In the genomic region with DNA sequence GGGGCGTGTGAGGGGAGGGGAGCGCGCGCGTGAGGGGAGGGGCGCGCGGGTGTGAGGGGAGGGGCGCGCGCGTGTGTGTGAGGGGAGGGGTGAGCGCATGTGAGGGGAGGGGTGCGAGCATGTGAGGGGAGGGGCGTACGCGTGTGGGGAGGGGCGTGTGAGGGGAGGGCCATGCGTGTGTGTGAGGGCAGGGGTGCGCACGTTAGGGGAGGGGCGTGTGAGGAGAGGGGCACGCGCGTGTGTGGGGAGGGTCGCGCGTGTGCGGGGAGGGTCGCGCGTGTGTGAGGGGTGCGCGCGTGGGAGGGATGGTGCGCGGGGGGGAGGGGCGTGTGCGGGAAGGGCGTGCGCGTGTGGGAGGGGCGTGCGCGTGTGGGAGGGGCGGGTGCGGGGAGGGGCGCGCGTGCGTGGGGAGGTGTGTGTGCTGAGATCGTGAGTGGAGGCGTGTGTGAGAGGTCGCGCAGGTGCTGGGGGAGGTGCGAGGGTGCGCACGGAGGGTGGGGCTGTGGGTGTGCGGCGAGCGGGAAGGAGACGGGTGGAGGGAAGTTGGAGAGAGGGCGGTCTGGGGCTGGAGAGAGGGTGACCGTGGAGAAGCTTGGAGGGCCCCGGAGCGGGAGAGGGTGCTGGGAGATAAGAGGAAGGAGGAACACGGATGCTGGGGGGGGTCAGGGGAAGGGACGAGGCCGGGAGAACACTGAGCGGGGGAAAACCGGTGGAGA, we compare ENCODE assay signal across 7 cellular contexts. TPM values are rescaled to one million over a fixed set of nuclear protein-coding genes. Genes with fewer than 3 reads are reported as not detected.
DNase-seq lines count a peak whose midpoint lies in the region; ATAC-seq and TF ChIP-seq lines count a peak whose summit lies in the region.

No MANE protein-coding gene starts in this region.

- peaks cover 35% of the 10 kb centered on the region for H3K4me1 Mint-ChIP-seq in activated CD4-positive, alpha-beta T cell treated with anti-CD3 and anti-CD28 coated beads, Interleukin-2, amount 10 ng/mL, durations not matched to agents 24 days and 14 days

- DNase-seq in GM10266 (ENCODE audit: extremely low spot score) (peak; percentile 90), NCI-H1092 treated with DMSO at 0.1 percent for 48 hours (lab: John Stamatoyannopoulos, UW) (peak; percentile 59), colonic mucosa (peak; percentile 83), left lung (peak; percentile 78 to 92), NCI-H524 (lab: John Stamatoyannopoulos, UW) (no peak)
- peak; percentile 90 for DNase-seq in activated CD4-positive, alpha-beta T cell treated with anti-CD3 and anti-CD28 coated beads, Interleukin-2, amount 10 ng/mL, durations not matched to agents 24 days and 14 days
- peak; percentile 78 to 82 for DNase-seq in stimulated activated CD4-positive, alpha-beta T cell treated with anti-CD3 and anti-CD28 coated beads, Interleukin-4, amount 100 ng/mL, for 4 hours

- H3K4me1 ChIP-seq in colonic mucosa = no peaks in the 10 kb centered on the region
- peaks cover 0 to 25% of the 10 kb centered on the region in 2 donors for H3K4me1 ChIP-seq in left lung

- H3K27ac ChIP-seq in colonic mucosa (no peak overlapping the region), left lung (peak overlapping the region; percentile 55 to 91)

- no peaks in the 10 kb centered on the region for H3K9me3 Mint-ChIP-seq in activated CD4-positive, alpha-beta T cell treated with anti-CD3 and anti-CD28 coated beads, Interleukin-2, amount 10 ng/mL, durations not matched to agents 24 days and 14 days

- peak overlapping the region; percentile 99 for H3K4me3 Mint-ChIP-seq in activated CD4-positive, alpha-beta T cell treated with anti-CD3 and anti-CD28 coated beads, Interleukin-2, amount 10 ng/mL, durations not matched to agents 24 days and 14 days

- TF ChIP-seq CTCF in GM10266 (IDR thresholded peaks at IDR 0.05; ENCODE audit: control insufficient read depth, insufficient read depth, low read depth, missing control alignments) = no peak
- TF ChIP-seq CTCF in colonic mucosa (IDR thresholded peaks at IDR 0.05) = no peak
- TF ChIP-seq CTCF in left lung (IDR thresholded peaks at IDR 0.05) = no peak

- H3K36me3 ChIP-seq in colonic mucosa = no peaks in the 10 kb centered on the region
- H3K36me3 ChIP-seq in left lung = no peaks in the 10 kb centered on the region

- H3K9me3 ChIP-seq in colonic mucosa (no peaks in the 10 kb centered on the region), left lung (no peaks in the 10 kb centered on the region)

- peak overlapping the region; percentile 29 for H3K4me3 ChIP-seq in colonic mucosa
- H3K4me3 ChIP-seq in left lung = peak overlapping the region; percentile 36 to 84

- intact Hi-C loops in activated CD4-positive, alpha-beta T cell treated with anti-CD3 and anti-CD28 coated beads, Interleukin-2, amount 10 ng/mL, durations not matched to agents 24 days and 14 days (cut with micrococcal nuclease) = loop anchor here (1.0 to 10.0 kb wide), 10 partner anchors 16 to 638 kb away; partner anchors contain the start of genes ADD3, DUSP5, SMC3 and SMNDC1
- intact Hi-C loops in colonic mucosa (cut with DNase I) = loop anchor here (5.0 kb wide), 2 partner anchors 50 to 90 kb away; no protein-coding TSS in a partner anchor
- intact Hi-C loops in left lung (cut with DNase I) = loop anchor here in 1 of 2 donors (10.0 kb wide), 1 partner anchor 48 kb away; no protein-coding TSS in a partner anchor

- no peaks in the 10 kb centered on the region for H3K27me3 ChIP-seq in colonic mucosa
- no peaks in the 10 kb centered on the region for H3K27me3 ChIP-seq in left lung

- peak overlapping the region; percentile 62 to 73 for H3K9ac ChIP-seq in colonic mucosa (ENCODE audit: low read depth in 2 of 2, low read length in 2 of 2)

- peak; percentile 65 for ATAC-seq in left lung

- peaks cover 26% of the 10 kb centered on the region for H3K36me3 Mint-ChIP-seq in activated CD4-positive, alpha-beta T cell treated with anti-CD3 and anti-CD28 coated beads, Interleukin-2, amount 10 ng/mL, durations not matched to agents 24 days and 14 days (ENCODE audit: low read depth)

- peak overlapping the region; percentile 99 for H3K27ac Mint-ChIP-seq in activated CD4-positive, alpha-beta T cell treated with anti-CD3 and anti-CD28 coated beads, Interleukin-2, amount 10 ng/mL, durations not matched to agents 24 days and 14 days

- H3K27me3 Mint-ChIP-seq in activated CD4-positive, alpha-beta T cell treated with anti-CD3 and anti-CD28 coated beads, Interleukin-2, amount 10 ng/mL, durations not matched to agents 24 days and 14 days = peaks cover 3% of the 10 kb centered on the region

RNA-seq across cellular contexts. Expression of gene MXI1, which starts 19.7 kb away (rescaled TPM):
- total RNA-seq in activated CD4-positive, alpha-beta T cell treated with anti-CD3 and anti-CD28 coated beads, Interleukin-2, amount 10 ng/mL, durations not matched to agents 24 days and 14 days = 21.8 and 22.7 TPM in 2 replicates
- total RNA-seq in colonic mucosa (100 to 1,000 TPM in 1 of 2 donors, 10 to 100 TPM in 1; 58.0 to 304 TPM), left lung (10 to 100 TPM; 16.5 to 16.7 TPM)

Comparison
In these comparisons a context has a peak if more than half of its experiments do, and no peak if none do; other contexts are left out.
1. DNase-seq: peak in GM10266 (single experiment), NCI-H1092 treated with DMSO at 0.1 percent for 48 hours (single experiment), activated CD4-positive, alpha-beta T cell treated with anti-CD3 and anti-CD28 coated beads, Interleukin-2, amount 10 ng/mL, durations not matched to agents 24 days and 14 days (single experiment), colonic mucosa (single experiment), left lung (2 of 2) and stimulated activated CD4-positive, alpha-beta T cell treated with anti-CD3 and anti-CD28 coated beads, Interleukin-4, amount 100 ng/mL, for 4 hours (2 of 2); none in NCI-H524 (0 of 2).